ENCODE assay signal across 29 cellular contexts in genomic region chr14:105924951-105925591, GRCh38.
A peak's percentile ranks its signal among the peaks of the same experiment; 100 is the strongest.
DNase-seq lines count a peak whose midpoint lies in the region; ATAC-seq and TF ChIP-seq lines count a peak whose summit lies in the region.
"Had no signal": no experiment of that assay in that cellular context is flagged by ENCODE, and none has a peak within 500 bp of the region (broad histone marks: within the 10 kb centered on the region; RNA-seq: fewer than 3 reads in every experiment).

No MANE protein-coding gene starts in this region.

- intact Hi-C loops in cardiac septum (cut with DNase I) (no loop called here), Right ventricle myocardium inferior (cut with DNase I) (no loop called here), tibial artery (cut with DNase I; ENCODE audit: low total_unique reads) (no loop called here), posterior vena cava (cut with DNase I) (no loop called here)
- intact Hi-C loops in activated T-helper 1 cell treated with anti-CD3 and anti-CD28 coated beads, Interleukin-12 subunit alpha, Interleukin-12 subunit beta, Interleukin-2, Interleukin-4 antibody, amounts not matched to agents 30 ng/mL and 10 ng/mL and 1 ng/mL, durations not matched to agents 14 hours and 24 hours and 36 hours (cut with micrococcal nuclease) = no loop called here

- DNase-seq in cardiac septum (ENCODE audit: low spot score) = peak; percentile 51
- DNase-seq in Right ventricle myocardium inferior (ENCODE audit: missing footprints) = no peak
- DNase-seq in H4 (ENCODE audit: low spot score) = peak; percentile 1
- DNase-seq in memory B cell (ENCODE audit: low spot score in 2 of 2) = no peak
- peak; percentile 11 to 53 for DNase-seq in tibial artery
- no peak for DNase-seq in activated T-helper 1 cell treated with anti-CD3 and anti-CD28 coated beads, Interleukin-12 subunit alpha, Interleukin-12 subunit beta, Interleukin-2, Interleukin-4 antibody, amounts not matched to agents 30 ng/mL and 10 ng/mL and 1 ng/mL, durations not matched to agents 14 hours and 24 hours and 36 hours (ENCODE audit: low spot score)
- DNase-seq in posterior vena cava (ENCODE audit: low spot score) = no peak
- DNase-seq: AML-193; CD8-positive, alpha-beta memory T cell; DMS 273 treated with DMSO at 0.1 percent for 48 hours; DMS79; EL; GDM1; HFFc6; IMR-90; KG1; MG63; NCI-H1694; NCI-H2029 treated with DMSO at 0.1 percent for 48 hours; NCI-H345; NCI-H510A treated with DMSO at 0.1 percent for 48 hours; NK-92 treated with Interleukin-12 subunit alpha and Interleukin-12 subunit beta, amount 100 ng/mL, for 24 hours; PC-3; Right ventricle myocardium superior had no signal

- peaks cover 14% of the 10 kb centered on the region for H3K36me3 Mint-ChIP-seq in memory B cell
- no peaks in the 10 kb centered on the region for H3K36me3 Mint-ChIP-seq in activated T-helper 1 cell treated with anti-CD3 and anti-CD28 coated beads, Interleukin-12 subunit alpha, Interleukin-12 subunit beta, Interleukin-2, Interleukin-4 antibody, amounts not matched to agents 30 ng/mL and 10 ng/mL and 1 ng/mL, durations not matched to agents 14 hours and 24 hours and 36 hours (ENCODE audit: low read depth)
- H3K36me3 Mint-ChIP-seq: CD8-positive, alpha-beta memory T cell had no signal

- H3K4me3 ChIP-seq in tibial artery = no peak overlapping the region
- H3K4me3 ChIP-seq: GM23338, HAP-1, MG63, SJSA1 had no signal

- no peak for TF ChIP-seq CTCF in tibial artery (IDR thresholded peaks at IDR 0.05)

- peak overlapping the region; percentile 27 for H3K4me3 Mint-ChIP-seq in memory B cell
- no peak overlapping the region for H3K4me3 Mint-ChIP-seq in activated T-helper 1 cell treated with anti-CD3 and anti-CD28 coated beads, Interleukin-12 subunit alpha, Interleukin-12 subunit beta, Interleukin-2, Interleukin-4 antibody, amounts not matched to agents 30 ng/mL and 10 ng/mL and 1 ng/mL, durations not matched to agents 14 hours and 24 hours and 36 hours
- H3K4me3 Mint-ChIP-seq: CD8-positive, alpha-beta memory T cell; GM23338; HFFc6 had no signal

- H3K36me3 ChIP-seq in tibial artery = no peaks in the 10 kb centered on the region
- H3K36me3 ChIP-seq: HAP-1, MG63, SJSA1 had no signal

- H3K4me1 Mint-ChIP-seq in memory B cell = peaks cover 5% of the 10 kb centered on the region
- no peaks in the 10 kb centered on the region for H3K4me1 Mint-ChIP-seq in activated T-helper 1 cell treated with anti-CD3 and anti-CD28 coated beads, Interleukin-12 subunit alpha, Interleukin-12 subunit beta, Interleukin-2, Interleukin-4 antibody, amounts not matched to agents 30 ng/mL and 10 ng/mL and 1 ng/mL, durations not matched to agents 14 hours and 24 hours and 36 hours (ENCODE audit: low read depth)
- H3K4me1 Mint-ChIP-seq: CD8-positive, alpha-beta memory T cell; GM23338 had no signal

- H3K27me3 ChIP-seq in tibial artery = no peaks in the 10 kb centered on the region
- H3K27me3 ChIP-seq: MG63, SJSA1 had no signal

- H3K27ac ChIP-seq in tibial artery = no peak overlapping the region
- H3K27ac ChIP-seq: C4-2B, SJSA1 had no signal

- H3K4me1 ChIP-seq in tibial artery = no peaks in the 10 kb centered on the region
- H3K4me1 ChIP-seq: HAP-1, SJSA1 had no signal

- peaks cover 0 to 15% (median 12%) of the 10 kb centered on the region in 3 donors for H3K9me3 ChIP-seq in tibial artery
- H3K9me3 ChIP-seq: HAP-1, MG63, SJSA1 had no signal

- no peaks in the 10 kb centered on the region for H3K27me3 Mint-ChIP-seq in memory B cell
- peaks cover 13% of the 10 kb centered on the region for H3K27me3 Mint-ChIP-seq in activated T-helper 1 cell treated with anti-CD3 and anti-CD28 coated beads, Interleukin-12 subunit alpha, Interleukin-12 subunit beta, Interleukin-2, Interleukin-4 antibody, amounts not matched to agents 30 ng/mL and 10 ng/mL and 1 ng/mL, durations not matched to agents 14 hours and 24 hours and 36 hours (ENCODE audit: insufficient read depth)

- ATAC-seq in Right ventricle myocardium inferior (no peak), memory B cell (ENCODE audit: low read depth) (no peak), HG02840 (IDR thresholded peaks at IDR 0.05; ENCODE audit: low FRiP score, unreplicated experiment) (no peak)
- ATAC-seq: GM23338, PC-3 had no signal

- no peak overlapping the region for H3K27ac Mint-ChIP-seq in memory B cell
- no peak overlapping the region for H3K27ac Mint-ChIP-seq in activated T-helper 1 cell treated with anti-CD3 and anti-CD28 coated beads, Interleukin-12 subunit alpha, Interleukin-12 subunit beta, Interleukin-2, Interleukin-4 antibody, amounts not matched to agents 30 ng/mL and 10 ng/mL and 1 ng/mL, durations not matched to agents 14 hours and 24 hours and 36 hours
- H3K27ac Mint-ChIP-seq: CD8-positive, alpha-beta memory T cell; GM23338; HFFc6 had no signal

- no peaks in the 10 kb centered on the region for H3K9me3 Mint-ChIP-seq in memory B cell
- no peaks in the 10 kb centered on the region for H3K9me3 Mint-ChIP-seq in activated T-helper 1 cell treated with anti-CD3 and anti-CD28 coated beads, Interleukin-12 subunit alpha, Interleukin-12 subunit beta, Interleukin-2, Interleukin-4 antibody, amounts not matched to agents 30 ng/mL and 10 ng/mL and 1 ng/mL, durations not matched to agents 14 hours and 24 hours and 36 hours
- H3K9me3 Mint-ChIP-seq: CD8-positive, alpha-beta memory T cell had no signal

Comparison
In these comparisons a context has a peak if more than half of its experiments do, and no peak if none do; other contexts are left out.
1. DNase-seq: peak in cardiac septum (single experiment), H4 (single experiment) and tibial artery (2 of 2); none in Right ventricle myocardium inferior (single experiment), memory B cell (0 of 2), activated T-helper 1 cell treated with anti-CD3 and anti-CD28 coated beads, Interleukin-12 subunit alpha, Interleukin-12 subunit beta, Interleukin-2, Interleukin-4 antibody, amounts not matched to agents 30 ng/mL and 10 ng/mL and 1 ng/mL, durations not matched to agents 14 hours and 24 hours and 36 hours (single experiment) and posterior vena cava (single experiment).